Comparison of ENCODE assay signal across 1 cellular context in the genomic region with DNA sequence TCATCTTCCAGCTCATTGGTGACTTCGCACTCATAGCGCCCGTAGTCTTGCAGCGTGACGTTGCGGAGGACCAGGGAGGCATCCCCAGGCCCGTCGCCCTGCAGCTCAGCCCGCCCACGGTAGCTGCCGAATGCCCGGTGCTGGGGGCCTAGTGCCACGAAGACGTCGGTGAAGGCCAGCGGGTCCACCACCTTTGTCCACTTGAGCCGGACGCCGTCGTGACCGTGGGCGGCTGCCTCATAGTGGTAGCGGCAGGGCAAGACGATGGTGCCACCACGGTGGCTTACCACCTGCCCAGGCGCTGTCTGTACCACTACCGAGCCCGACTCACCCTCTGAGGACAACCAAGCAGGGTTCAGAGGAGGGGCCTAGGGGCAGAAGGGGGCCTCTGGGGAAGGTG.
TF ChIP-seq lines count a peak whose summit lies in the region.

No MANE protein-coding gene starts in this region.

TF ChIP-seq in H1, 55 proteins besides CTCF, POLR2A, EP300 and RAD21:
- TF ChIP-seq HDAC6 (IDR thresholded peaks at IDR 0.05; ENCODE audit: low read depth, low read length) (no peak), ASH2L (IDR thresholded peaks at IDR 0.05; ENCODE audit: low read length) (no peak), BACH1 (IDR thresholded peaks at IDR 0.05; ENCODE audit: low read length) (no peak), TAF1 (IDR thresholded peaks at IDR 0.05; ENCODE audit: low read depth, low read length) (no peak), KDM1A (IDR thresholded peaks at IDR 0.05; ENCODE audit: borderline replicate concordance, low read length) (no peak), E2F6 (IDR thresholded peaks at IDR 0.05) (0 out of 2 replicates have a peak, but pooled peaks have one; percentile 29), SIRT6 (IDR thresholded peaks at IDR 0.05; ENCODE audit: low read length) (no peak)
- TF ChIP-seq, protein P1, sequence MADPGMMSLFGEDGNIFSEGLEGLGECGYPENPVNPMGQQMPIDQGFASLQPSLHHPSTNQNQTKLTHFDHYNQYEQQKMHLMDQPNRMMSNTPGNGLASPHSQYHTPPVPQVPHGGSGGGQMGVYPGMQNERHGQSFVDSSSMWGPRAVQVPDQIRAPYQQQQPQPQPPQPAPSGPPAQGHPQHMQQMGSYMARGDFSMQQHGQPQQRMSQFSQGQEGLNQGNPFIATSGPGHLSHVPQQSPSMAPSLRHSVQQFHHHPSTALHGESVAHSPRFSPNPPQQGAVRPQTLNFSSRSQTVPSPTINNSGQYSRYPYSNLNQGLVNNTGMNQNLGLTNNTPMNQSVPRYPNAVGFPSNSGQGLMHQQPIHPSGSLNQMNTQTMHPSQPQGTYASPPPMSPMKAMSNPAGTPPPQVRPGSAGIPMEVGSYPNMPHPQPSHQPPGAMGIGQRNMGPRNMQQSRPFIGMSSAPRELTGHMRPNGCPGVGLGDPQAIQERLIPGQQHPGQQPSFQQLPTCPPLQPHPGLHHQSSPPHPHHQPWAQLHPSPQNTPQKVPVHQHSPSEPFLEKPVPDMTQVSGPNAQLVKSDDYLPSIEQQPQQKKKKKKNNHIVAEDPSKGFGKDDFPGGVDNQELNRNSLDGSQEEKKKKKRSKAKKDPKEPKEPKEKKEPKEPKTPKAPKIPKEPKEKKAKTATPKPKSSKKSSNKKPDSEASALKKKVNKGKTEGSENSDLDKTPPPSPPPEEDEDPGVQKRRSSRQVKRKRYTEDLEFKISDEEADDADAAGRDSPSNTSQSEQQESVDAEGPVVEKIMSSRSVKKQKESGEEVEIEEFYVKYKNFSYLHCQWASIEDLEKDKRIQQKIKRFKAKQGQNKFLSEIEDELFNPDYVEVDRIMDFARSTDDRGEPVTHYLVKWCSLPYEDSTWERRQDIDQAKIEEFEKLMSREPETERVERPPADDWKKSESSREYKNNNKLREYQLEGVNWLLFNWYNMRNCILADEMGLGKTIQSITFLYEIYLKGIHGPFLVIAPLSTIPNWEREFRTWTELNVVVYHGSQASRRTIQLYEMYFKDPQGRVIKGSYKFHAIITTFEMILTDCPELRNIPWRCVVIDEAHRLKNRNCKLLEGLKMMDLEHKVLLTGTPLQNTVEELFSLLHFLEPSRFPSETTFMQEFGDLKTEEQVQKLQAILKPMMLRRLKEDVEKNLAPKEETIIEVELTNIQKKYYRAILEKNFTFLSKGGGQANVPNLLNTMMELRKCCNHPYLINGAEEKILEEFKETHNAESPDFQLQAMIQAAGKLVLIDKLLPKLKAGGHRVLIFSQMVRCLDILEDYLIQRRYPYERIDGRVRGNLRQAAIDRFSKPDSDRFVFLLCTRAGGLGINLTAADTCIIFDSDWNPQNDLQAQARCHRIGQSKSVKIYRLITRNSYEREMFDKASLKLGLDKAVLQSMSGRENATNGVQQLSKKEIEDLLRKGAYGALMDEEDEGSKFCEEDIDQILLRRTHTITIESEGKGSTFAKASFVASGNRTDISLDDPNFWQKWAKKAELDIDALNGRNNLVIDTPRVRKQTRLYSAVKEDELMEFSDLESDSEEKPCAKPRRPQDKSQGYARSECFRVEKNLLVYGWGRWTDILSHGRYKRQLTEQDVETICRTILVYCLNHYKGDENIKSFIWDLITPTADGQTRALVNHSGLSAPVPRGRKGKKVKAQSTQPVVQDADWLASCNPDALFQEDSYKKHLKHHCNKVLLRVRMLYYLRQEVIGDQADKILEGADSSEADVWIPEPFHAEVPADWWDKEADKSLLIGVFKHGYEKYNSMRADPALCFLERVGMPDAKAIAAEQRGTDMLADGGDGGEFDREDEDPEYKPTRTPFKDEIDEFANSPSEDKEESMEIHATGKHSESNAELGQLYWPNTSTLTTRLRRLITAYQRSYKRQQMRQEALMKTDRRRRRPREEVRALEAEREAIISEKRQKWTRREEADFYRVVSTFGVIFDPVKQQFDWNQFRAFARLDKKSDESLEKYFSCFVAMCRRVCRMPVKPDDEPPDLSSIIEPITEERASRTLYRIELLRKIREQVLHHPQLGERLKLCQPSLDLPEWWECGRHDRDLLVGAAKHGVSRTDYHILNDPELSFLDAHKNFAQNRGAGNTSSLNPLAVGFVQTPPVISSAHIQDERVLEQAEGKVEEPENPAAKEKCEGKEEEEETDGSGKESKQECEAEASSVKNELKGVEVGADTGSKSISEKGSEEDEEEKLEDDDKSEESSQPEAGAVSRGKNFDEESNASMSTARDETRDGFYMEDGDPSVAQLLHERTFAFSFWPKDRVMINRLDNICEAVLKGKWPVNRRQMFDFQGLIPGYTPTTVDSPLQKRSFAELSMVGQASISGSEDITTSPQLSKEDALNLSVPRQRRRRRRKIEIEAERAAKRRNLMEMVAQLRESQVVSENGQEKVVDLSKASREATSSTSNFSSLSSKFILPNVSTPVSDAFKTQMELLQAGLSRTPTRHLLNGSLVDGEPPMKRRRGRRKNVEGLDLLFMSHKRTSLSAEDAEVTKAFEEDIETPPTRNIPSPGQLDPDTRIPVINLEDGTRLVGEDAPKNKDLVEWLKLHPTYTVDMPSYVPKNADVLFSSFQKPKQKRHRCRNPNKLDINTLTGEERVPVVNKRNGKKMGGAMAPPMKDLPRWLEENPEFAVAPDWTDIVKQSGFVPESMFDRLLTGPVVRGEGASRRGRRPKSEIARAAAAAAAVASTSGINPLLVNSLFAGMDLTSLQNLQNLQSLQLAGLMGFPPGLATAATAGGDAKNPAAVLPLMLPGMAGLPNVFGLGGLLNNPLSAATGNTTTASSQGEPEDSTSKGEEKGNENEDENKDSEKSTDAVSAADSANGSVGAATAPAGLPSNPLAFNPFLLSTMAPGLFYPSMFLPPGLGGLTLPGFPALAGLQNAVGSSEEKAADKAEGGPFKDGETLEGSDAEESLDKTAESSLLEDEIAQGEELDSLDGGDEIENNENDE (IDR thresholded peaks at IDR 0.05; ENCODE audit: insufficient replicate concordance, low read length) = no peak
